15 cellular contexts compared by ENCODE assay signal in genomic region chr17:17690156-17690737, GRCh38. TPM values are rescaled to one million over a fixed set of nuclear protein-coding genes. Genes with fewer than 3 reads are reported as not detected.
DNase-seq lines count a peak whose midpoint lies in the region; ATAC-seq and TF ChIP-seq lines count a peak whose summit lies in the region.
"Had no signal": no experiment of that assay in that cellular context is flagged by ENCODE, and none has a peak within 500 bp of the region (broad histone marks: within the 10 kb centered on the region; RNA-seq: fewer than 3 reads in every experiment).

No MANE protein-coding gene starts in this region.

- no peaks in the 10 kb centered on the region for H3K27me3 ChIP-seq in Loucy (ENCODE audit: insufficient read depth, low read length, poor library complexity, severe bottlenecking)
- no peaks in the 10 kb centered on the region for H3K27me3 ChIP-seq in mammary epithelial cell (ENCODE audit: insufficient read depth, low read length)

- no peaks in the 10 kb centered on the region for H3K36me3 ChIP-seq in Loucy (ENCODE audit: insufficient read depth, low read length)
- no peaks in the 10 kb centered on the region for H3K36me3 ChIP-seq in mammary epithelial cell (ENCODE audit: insufficient read depth, low read length)
- H3K36me3 ChIP-seq: neutrophil had no signal

- POLR2A ChIA-PET in activated CD4-positive, alpha-beta T cell treated with anti-CD3 and anti-CD28 coated beads for 36 hours (lab: Charles Lee) = interaction anchor here (0.7 to 1.8 kb wide), 2 partner anchors 146 to 637 kb away, joined by 3 to 4 read pairs; partner anchors contain the start of gene SREBF1

- H2AFZ ChIP-seq in Loucy (ENCODE audit: low read length) (no peak overlapping the region), mammary epithelial cell (ENCODE audit: low read depth, low read length) (no peak overlapping the region)

- no peaks in the 10 kb centered on the region for H3K36me3 Mint-ChIP-seq in activated CD4-positive, alpha-beta T cell treated with anti-CD3 and anti-CD28 coated beads for 36 hours (ENCODE audit: low read depth)
- H3K36me3 Mint-ChIP-seq in stimulated activated effector memory CD8-positive, alpha-beta T cell treated with anti-CD3 and anti-CD28 coated beads, Interleukin-12 subunit alpha, Interleukin-12 subunit beta, amount 100 ng/mL, for 72 hours = peaks cover 16% of the 10 kb centered on the region

- DNase-seq in activated CD4-positive, alpha-beta T cell treated with anti-CD3 and anti-CD28 coated beads for 36 hours = no peak
- no peak for DNase-seq in activated CD4-positive, alpha-beta T cell treated with anti-CD3 and anti-CD28 coated beads, Interleukin-2, amount 50 U/mL, for 4 hours
- DNase-seq in mammary epithelial cell = no peak
- no peak for DNase-seq in stimulated activated effector memory CD8-positive, alpha-beta T cell treated with anti-CD3 and anti-CD28 coated beads, Interleukin-12 subunit alpha, Interleukin-12 subunit beta, amount 100 ng/mL, for 72 hours (ENCODE audit: low spot score in 2 of 2)
- DNase-seq in effector CD4-positive, alpha-beta T cell = no peak
- DNase-seq in midbrain (lab: John Stamatoyannopoulos, UW) = no peak
- no peak for DNase-seq in effector CD8-positive, alpha-beta T cell (lab: John Stamatoyannopoulos, UW)
- DNase-seq: activated CD4-positive, alpha-beta T cell treated with anti-CD3 and anti-CD28 coated beads, Interleukin-2, amount 10 ng/mL, durations not matched to agents 7 days and 5 days; activated naive CD4-positive, alpha-beta T cell treated with anti-CD3 and anti-CD28 coated beads, Interleukin-2, amount 50 U/mL, for 16 hours; cortex of kidney; GF-D8; NCI-H2029; small intestine had no signal

- H3K9me2 ChIP-seq in Loucy (replicated peaks; ENCODE audit: low read depth, low read length) = no peaks in the 10 kb centered on the region

- H3F3A ChIP-seq in Loucy (ENCODE audit: low read depth) = peaks cover 16% of the 10 kb centered on the region

- H3K9me3 ChIP-seq in Loucy (ENCODE audit: insufficient read depth, low read depth, low read length) = no peaks in the 10 kb centered on the region
- no peaks in the 10 kb centered on the region for H3K9me3 ChIP-seq in mammary epithelial cell (replicated peaks; ENCODE audit: insufficient read depth, low read length)
- H3K9me3 ChIP-seq: neutrophil had no signal

- H3K4me3 ChIP-seq in Loucy (ENCODE audit: low read length, poor library complexity, severe bottlenecking) = no peak overlapping the region
- no peak overlapping the region for H3K4me3 ChIP-seq in mammary epithelial cell (replicated peaks in 1 of 3; ENCODE audit: insufficient read depth in 1 of 3, low read depth in 2 of 3, low read length in 3 of 3)

- no peaks in the 10 kb centered on the region for H3K9me3 Mint-ChIP-seq in activated CD4-positive, alpha-beta T cell treated with anti-CD3 and anti-CD28 coated beads for 36 hours (ENCODE audit: low read depth)
- no peaks in the 10 kb centered on the region for H3K9me3 Mint-ChIP-seq in stimulated activated effector memory CD8-positive, alpha-beta T cell treated with anti-CD3 and anti-CD28 coated beads, Interleukin-12 subunit alpha, Interleukin-12 subunit beta, amount 100 ng/mL, for 72 hours
- H3K9me3 Mint-ChIP-seq: activated CD4-positive, alpha-beta T cell treated with anti-CD3 and anti-CD28 coated beads, Interleukin-2, amount 10 ng/mL, durations not matched to agents 7 days and 5 days had no signal

- H3K4me1 ChIP-seq in Loucy (ENCODE audit: insufficient read depth, low read length, poor library complexity, severe bottlenecking) = peaks cover 68% of the 10 kb centered on the region
- H3K4me1 ChIP-seq in mammary epithelial cell (ENCODE audit: insufficient read depth, low read length) = peaks cover 68% of the 10 kb centered on the region

- H3K9ac ChIP-seq in Loucy (ENCODE audit: low read depth, low read length, poor library complexity, severe bottlenecking) (no peak overlapping the region), mammary epithelial cell (ENCODE audit: insufficient read depth, low read length) (no peak overlapping the region)

- no peak overlapping the region for H3K4me3 Mint-ChIP-seq in activated CD4-positive, alpha-beta T cell treated with anti-CD3 and anti-CD28 coated beads for 36 hours
- no peak overlapping the region for H3K4me3 Mint-ChIP-seq in stimulated activated effector memory CD8-positive, alpha-beta T cell treated with anti-CD3 and anti-CD28 coated beads, Interleukin-12 subunit alpha, Interleukin-12 subunit beta, amount 100 ng/mL, for 72 hours
- H3K4me3 Mint-ChIP-seq: activated CD4-positive, alpha-beta T cell treated with anti-CD3 and anti-CD28 coated beads, Interleukin-2, amount 10 ng/mL, durations not matched to agents 7 days and 5 days had no signal

- H3K27ac Mint-ChIP-seq in activated CD4-positive, alpha-beta T cell treated with anti-CD3 and anti-CD28 coated beads for 36 hours = peak overlapping the region; percentile 49
- peak overlapping the region; percentile 98 for H3K27ac Mint-ChIP-seq in stimulated activated effector memory CD8-positive, alpha-beta T cell treated with anti-CD3 and anti-CD28 coated beads, Interleukin-12 subunit alpha, Interleukin-12 subunit beta, amount 100 ng/mL, for 72 hours
- H3K27ac Mint-ChIP-seq: activated CD4-positive, alpha-beta T cell treated with anti-CD3 and anti-CD28 coated beads, Interleukin-2, amount 10 ng/mL, durations not matched to agents 7 days and 5 days had no signal

- ATAC-seq in activated CD4-positive, alpha-beta T cell treated with anti-CD3 and anti-CD28 coated beads for 36 hours = no peak
- ATAC-seq in stimulated activated effector memory CD8-positive, alpha-beta T cell treated with anti-CD3 and anti-CD28 coated beads, Interleukin-12 subunit alpha, Interleukin-12 subunit beta, amount 100 ng/mL, for 72 hours = no peak

- intact Hi-C loops in activated CD4-positive, alpha-beta T cell treated with anti-CD3 and anti-CD28 coated beads for 36 hours (cut with DNase I, micrococcal nuclease) = no loop called here
- intact Hi-C loops in mammary epithelial cell (cut with micrococcal nuclease) = loop anchor here (5.0 kb wide), 1 partner anchor 147 kb away; the partner anchor contains the start of gene SREBF1

- 75% methylated on average over 4 of the region's 9 CpGs for WGBS in mammary epithelial cell (ENCODE audit: low coverage, missing lambda C conversion rate)

- CTCF ChIA-PET in activated CD4-positive, alpha-beta T cell treated with anti-CD3 and anti-CD28 coated beads for 36 hours (lab: Charles Lee) = interaction anchor here (0.6 to 3.8 kb wide), 6 partner anchors 10 to 229 kb away, joined by 3 to 12 read pairs (median 3); no protein-coding TSS in a partner anchor
- CTCF ChIA-PET in mammary epithelial cell (lab: Charles Lee; ENCODE audit: low non-redundant PET) = no interaction called here

- H3K27me3 Mint-ChIP-seq in activated CD4-positive, alpha-beta T cell treated with anti-CD3 and anti-CD28 coated beads for 36 hours = no peaks in the 10 kb centered on the region
- H3K27me3 Mint-ChIP-seq: activated CD4-positive, alpha-beta T cell treated with anti-CD3 and anti-CD28 coated beads, Interleukin-2, amount 10 ng/mL, durations not matched to agents 7 days and 5 days had no signal

- H3K79me2 ChIP-seq in Loucy (ENCODE audit: insufficient read depth, low read length) = peaks cover 96% of the 10 kb centered on the region
- H3K79me2 ChIP-seq in mammary epithelial cell (ENCODE audit: insufficient read depth, low read length) = peaks cover 90% of the 10 kb centered on the region

- peaks cover 55% of the 10 kb centered on the region for H3K4me1 Mint-ChIP-seq in activated CD4-positive, alpha-beta T cell treated with anti-CD3 and anti-CD28 coated beads for 36 hours
- H3K4me1 Mint-ChIP-seq in stimulated activated effector memory CD8-positive, alpha-beta T cell treated with anti-CD3 and anti-CD28 coated beads, Interleukin-12 subunit alpha, Interleukin-12 subunit beta, amount 100 ng/mL, for 72 hours = peaks cover 57% of the 10 kb centered on the region

- peak overlapping the region; percentile 20 for H3K27ac ChIP-seq in mammary epithelial cell (ENCODE audit: insufficient read depth, low read depth, low read length)
- H3K27ac ChIP-seq: neutrophil had no signal

- H4K20me1 ChIP-seq in Loucy (ENCODE audit: insufficient read depth, low read length, poor library complexity, severe bottlenecking) = peaks cover 62% of the 10 kb centered on the region
- no peaks in the 10 kb centered on the region for H4K20me1 ChIP-seq in mammary epithelial cell (ENCODE audit: insufficient read depth, low read length)

- TF ChIP-seq CTCF in Loucy (conservative IDR thresholded peaks at IDR 0.05; ENCODE audit: low read length) = no peak
- TF ChIP-seq CTCF in mammary epithelial cell (conservative IDR thresholded peaks at IDR 0.05 in 1 of 2, IDR thresholded peaks at IDR 0.05 in 1 of 2; ENCODE audit: extremely low read depth in 1 of 2, insufficient read depth in 1 of 2, low read depth in 1 of 2, low read length in 2 of 2) = no peak

- BruUV-seq in mammary epithelial cell (replicated peaks; lab: Mats Ljungman, UMichigan) = no TSS peak

- in situ Hi-C loops in mammary epithelial cell (cut with MboI; ENCODE audit: low sequenced_read_pairs in 2 of 2) = loop anchor here in 1 of 2 donors (25.0 kb wide), 2 partner anchors 122 to 347 kb away; partner anchors contain the start of genes ATPAF2 and GID4

- dilution Hi-C loops in mammary epithelial cell (cut with HindIII; ENCODE audit: low sequenced_read_pairs) = loop anchor here (5.0 kb wide), 1 partner anchor 77 kb away; no protein-coding TSS in a partner anchor

- H3K4me2 ChIP-seq in Loucy (ENCODE audit: low read depth, low read length, poor library complexity, severe bottlenecking) = peak overlapping the region; percentile 94
- no peak overlapping the region for H3K4me2 ChIP-seq in mammary epithelial cell (ENCODE audit: insufficient read depth, low read depth, low read length)

RNA-seq across cellular contexts. Expression of gene RAI1, which starts 9.0 kb away (rescaled TPM):
- total RNA-seq in activated CD4-positive, alpha-beta T cell treated with anti-CD3 and anti-CD28 coated beads for 36 hours = 10 to 100 TPM; 13.6 to 16.4 TPM
- total RNA-seq in mammary epithelial cell = 10 to 100 TPM; 23.8 to 41.9 TPM
- polyA plus RNA-seq in mammary epithelial cell = 4.9 TPM
- polyA minus RNA-seq in mammary epithelial cell = 8.5 TPM
